In the genomic region with DNA sequence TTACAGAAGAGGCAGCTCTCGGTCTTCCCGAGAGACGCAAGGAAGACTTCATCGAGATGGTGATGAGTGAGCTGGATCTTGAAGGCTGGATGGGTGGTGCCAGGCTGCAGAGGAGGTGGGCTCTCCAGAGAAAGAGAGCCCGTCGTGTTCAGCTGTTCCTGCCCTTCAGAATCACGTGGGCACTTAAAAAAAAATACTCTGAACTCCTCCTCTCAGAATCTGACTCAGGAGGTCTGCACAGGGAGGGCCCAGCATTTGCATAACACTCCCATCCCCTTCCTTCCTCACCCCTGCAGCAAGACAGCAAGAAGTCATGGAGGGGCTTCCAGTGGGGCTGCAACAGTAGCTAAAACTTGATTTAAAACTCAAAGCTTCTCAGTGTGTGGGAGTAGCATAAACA, we compare ENCODE assay signal across 1 cellular context.
TF ChIP-seq lines count a peak whose summit lies in the region.

No MANE protein-coding gene starts in this region.

TF ChIP-seq in H1, 55 proteins besides CTCF, POLR2A, EP300 and RAD21:
- no peak for TF ChIP-seq SUZ12 (IDR thresholded peaks at IDR 0.05; ENCODE audit: low read length)
- TF ChIP-seq SP1 (IDR thresholded peaks at IDR 0.05; ENCODE audit: low read depth, low read length) = no peak
- no peak for TF ChIP-seq SAP30 (IDR thresholded peaks at IDR 0.05; ENCODE audit: insufficient read depth, insufficient replicate concordance, low read length)
- TF ChIP-seq MAFK (IDR thresholded peaks at IDR 0.05; ENCODE audit: low read depth, low read length) = no peak
- TF ChIP-seq KDM5A (IDR thresholded peaks at IDR 0.05; ENCODE audit: low read length) = no peak
- no peak for TF ChIP-seq ASH2L (IDR thresholded peaks at IDR 0.05; ENCODE audit: low read length)
- no peak for TF ChIP-seq CREB1 (IDR thresholded peaks at IDR 0.05)
- no peak for TF ChIP-seq PHF8 (conservative IDR thresholded peaks at IDR 0.05; ENCODE audit: low read depth, low read length)
- TF ChIP-seq, protein P1, sequence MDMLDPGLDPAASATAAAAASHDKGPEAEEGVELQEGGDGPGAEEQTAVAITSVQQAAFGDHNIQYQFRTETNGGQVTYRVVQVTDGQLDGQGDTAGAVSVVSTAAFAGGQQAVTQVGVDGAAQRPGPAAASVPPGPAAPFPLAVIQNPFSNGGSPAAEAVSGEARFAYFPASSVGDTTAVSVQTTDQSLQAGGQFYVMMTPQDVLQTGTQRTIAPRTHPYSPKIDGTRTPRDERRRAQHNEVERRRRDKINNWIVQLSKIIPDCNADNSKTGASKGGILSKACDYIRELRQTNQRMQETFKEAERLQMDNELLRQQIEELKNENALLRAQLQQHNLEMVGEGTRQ (IDR thresholded peaks at IDR 0.05; ENCODE audit: low read length) = no peak
- no peak for TF ChIP-seq POU5F1 (IDR thresholded peaks at IDR 0.05; ENCODE audit: low read depth, low read length)
- TF ChIP-seq CEBPB (IDR thresholded peaks at IDR 0.05; ENCODE audit: low read depth, low read length) = no peak
- no peak for TF ChIP-seq SP4 (IDR thresholded peaks at IDR 0.05; ENCODE audit: low read length)
- TF ChIP-seq CTBP2 (IDR thresholded peaks at IDR 0.05; ENCODE audit: borderline replicate concordance, insufficient read depth, insufficient read length, low read length) = no peak
- no peak for TF ChIP-seq TBP (IDR thresholded peaks at IDR 0.05; ENCODE audit: low read depth, low read length)
- no peak for TF ChIP-seq RXRA (IDR thresholded peaks at IDR 0.05; ENCODE audit: insufficient read depth, low read depth, low read length)
- no peak for TF ChIP-seq TEAD4 (IDR thresholded peaks at IDR 0.05; ENCODE audit: low read depth, low read length)
- TF ChIP-seq, protein P2, sequence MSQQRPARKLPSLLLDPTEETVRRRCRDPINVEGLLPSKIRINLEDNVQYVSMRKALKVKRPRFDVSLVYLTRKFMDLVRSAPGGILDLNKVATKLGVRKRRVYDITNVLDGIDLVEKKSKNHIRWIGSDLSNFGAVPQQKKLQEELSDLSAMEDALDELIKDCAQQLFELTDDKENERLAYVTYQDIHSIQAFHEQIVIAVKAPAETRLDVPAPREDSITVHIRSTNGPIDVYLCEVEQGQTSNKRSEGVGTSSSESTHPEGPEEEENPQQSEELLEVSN (IDR thresholded peaks at IDR 0.05) = no peak
- TF ChIP-seq RFX5 (IDR thresholded peaks at IDR 0.05; ENCODE audit: borderline replicate concordance, low read depth, low read length) = no peak
- no peak for TF ChIP-seq BACH1 (IDR thresholded peaks at IDR 0.05; ENCODE audit: low read length)
- TF ChIP-seq RNF2 (IDR thresholded peaks at IDR 0.05; ENCODE audit: borderline replicate concordance, low read depth, low read length, missing control alignments, poor library complexity, severe bottlenecking) = no peak
TF ChIP-seq in H1: peak in this region for 0.
